In genomic region chr5:88263349-88263748, GRCh38 we compare ENCODE assay signal across 23 cellular contexts. TPM values are rescaled to one million over a fixed set of nuclear protein-coding genes. Genes with fewer than 3 reads are reported as not detected.
DNase-seq lines count a peak whose midpoint lies in the region; ATAC-seq, FAIRE-seq and TF ChIP-seq lines count a peak whose summit lies in the region.
"Had no signal": no experiment of that assay in that cellular context is flagged by ENCODE, and none has a peak within 500 bp of the region (broad histone marks: within the 10 kb centered on the region; RNA-seq: fewer than 3 reads in every experiment).

No MANE protein-coding gene starts in this region.

- H3K27me3 ChIP-seq in astrocyte (ENCODE audit: insufficient read depth, low read length) (no peaks in the 10 kb centered on the region), thyroid gland (no peaks in the 10 kb centered on the region)
- H3K27me3 ChIP-seq: BLaER1 treated with 17β-estradiol and CSF1 and Interleukin-3, amounts not matched to agents 10 nM and 100 nM had no signal

- H3K36me3 Mint-ChIP-seq in activated CD4-positive, alpha-beta T cell treated with anti-CD3 and anti-CD28 coated beads for 36 hours (ENCODE audit: low read depth) = peaks cover 44% of the 10 kb centered on the region
- H3K36me3 Mint-ChIP-seq in activated naive CD4-positive, alpha-beta T cell treated with anti-CD3 and anti-CD28 coated beads, Interleukin-2, amount 10 ng/mL, durations not matched to agents 7 days and 5 days = peaks cover 36% of the 10 kb centered on the region
- H3K36me3 Mint-ChIP-seq in astrocyte (ENCODE audit: low read depth, unreplicated experiment) = peaks cover 2% of the 10 kb centered on the region

- H3K4me1 Mint-ChIP-seq in activated CD4-positive, alpha-beta T cell treated with anti-CD3 and anti-CD28 coated beads for 36 hours = peaks cover 51% of the 10 kb centered on the region
- peaks cover 23% of the 10 kb centered on the region for H3K4me1 Mint-ChIP-seq in activated naive CD4-positive, alpha-beta T cell treated with anti-CD3 and anti-CD28 coated beads, Interleukin-2, amount 10 ng/mL, durations not matched to agents 7 days and 5 days
- peaks cover 16% of the 10 kb centered on the region for H3K4me1 Mint-ChIP-seq in astrocyte (ENCODE audit: low read depth, unreplicated experiment)

- WGBS in thyroid gland, 2 donors = 97 to 99% methylated on average over 2 of the region's 2 CpGs

- POLR2A ChIA-PET in activated CD4-positive, alpha-beta T cell treated with anti-CD3 and anti-CD28 coated beads for 36 hours (lab: Charles Lee) = no interaction called here

- no peak overlapping the region for H3K4me3 ChIP-seq in astrocyte (ENCODE audit: insufficient read depth, low read depth, low read length)
- no peak overlapping the region for H3K4me3 ChIP-seq in thyroid gland (replicated peaks in 1 of 3)
- H3K4me3 ChIP-seq: A549; BLaER1 treated with 17β-estradiol and CSF1 and Interleukin-3, amounts not matched to agents 10 nM and 100 nM; GM12878 had no signal

- peaks cover 100% of the 10 kb centered on the region for H3K79me2 ChIP-seq in astrocyte (ENCODE audit: insufficient read depth, low read length)

- intact Hi-C loops in activated CD4-positive, alpha-beta T cell treated with anti-CD3 and anti-CD28 coated beads for 36 hours (cut with DNase I, micrococcal nuclease) = loop anchor here in 1 of 2 experiments (10.0 kb wide), 1 partner anchor 849 kb away; the partner anchor contains the start of gene CCNH
- intact Hi-C loops in thyroid gland (cut with DNase I) = no loop called here

- no peak overlapping the region for H2AFZ ChIP-seq in astrocyte (ENCODE audit: low read depth, low read length)

- H3K27ac ChIP-seq in astrocyte (ENCODE audit: low read depth, low read length) (no peak overlapping the region), thyroid gland (no peak overlapping the region)
- H3K27ac ChIP-seq: 22Rv1; A549; BLaER1 treated with 17β-estradiol and CSF1 and Interleukin-3, amounts not matched to agents 10 nM and 100 nM; C4-2B had no signal

- no peak overlapping the region for H3K9ac ChIP-seq in astrocyte (ENCODE audit: low read length)
- H3K9ac ChIP-seq: BLaER1 treated with 17β-estradiol and CSF1 and Interleukin-3, amounts not matched to agents 10 nM and 100 nM had no signal

- TF ChIP-seq POLR2A in thyroid gland (IDR thresholded peaks at IDR 0.05) = no peak

- peak; percentile 23 for ATAC-seq in activated CD4-positive, alpha-beta T cell treated with anti-CD3 and anti-CD28 coated beads for 36 hours
- ATAC-seq: A549; CD8-positive, alpha-beta T cell; GM12878 had no signal

- peaks cover 43% of the 10 kb centered on the region for H4K20me1 ChIP-seq in astrocyte (ENCODE audit: insufficient read depth, low read length)

- no peaks in the 10 kb centered on the region for H3K9me3 Mint-ChIP-seq in activated CD4-positive, alpha-beta T cell treated with anti-CD3 and anti-CD28 coated beads for 36 hours (ENCODE audit: low read depth)
- H3K9me3 Mint-ChIP-seq in activated naive CD4-positive, alpha-beta T cell treated with anti-CD3 and anti-CD28 coated beads, Interleukin-2, amount 10 ng/mL, durations not matched to agents 7 days and 5 days = peaks cover 2% of the 10 kb centered on the region
- H3K9me3 Mint-ChIP-seq in astrocyte (ENCODE audit: unreplicated experiment) = peaks cover 6% of the 10 kb centered on the region
- H3K9me3 Mint-ChIP-seq: CD4-positive, alpha-beta T cell; CD8-positive, alpha-beta T cell had no signal

- no peak overlapping the region for H3K27ac Mint-ChIP-seq in activated CD4-positive, alpha-beta T cell treated with anti-CD3 and anti-CD28 coated beads for 36 hours
- peak overlapping the region; percentile 55 for H3K27ac Mint-ChIP-seq in activated naive CD4-positive, alpha-beta T cell treated with anti-CD3 and anti-CD28 coated beads, Interleukin-2, amount 10 ng/mL, durations not matched to agents 7 days and 5 days
- no peak overlapping the region for H3K27ac Mint-ChIP-seq in astrocyte (ENCODE audit: unreplicated experiment)
- H3K27ac Mint-ChIP-seq: B cell; CD4-positive, alpha-beta T cell; CD8-positive, alpha-beta T cell had no signal

- H3K27me3 Mint-ChIP-seq in activated CD4-positive, alpha-beta T cell treated with anti-CD3 and anti-CD28 coated beads for 36 hours = no peaks in the 10 kb centered on the region
- H3K27me3 Mint-ChIP-seq in activated naive CD4-positive, alpha-beta T cell treated with anti-CD3 and anti-CD28 coated beads, Interleukin-2, amount 10 ng/mL, durations not matched to agents 7 days and 5 days = no peaks in the 10 kb centered on the region
- no peaks in the 10 kb centered on the region for H3K27me3 Mint-ChIP-seq in astrocyte (ENCODE audit: low read depth, unreplicated experiment)
- H3K27me3 Mint-ChIP-seq: B cell; CD4-positive, alpha-beta T cell had no signal

- no peak overlapping the region for H3K4me3 Mint-ChIP-seq in activated CD4-positive, alpha-beta T cell treated with anti-CD3 and anti-CD28 coated beads for 36 hours
- H3K4me3 Mint-ChIP-seq in activated naive CD4-positive, alpha-beta T cell treated with anti-CD3 and anti-CD28 coated beads, Interleukin-2, amount 10 ng/mL, durations not matched to agents 7 days and 5 days = no peak overlapping the region
- no peak overlapping the region for H3K4me3 Mint-ChIP-seq in astrocyte (ENCODE audit: unreplicated experiment)
- H3K4me3 Mint-ChIP-seq: B cell; CD4-positive, alpha-beta T cell; CD8-positive, alpha-beta T cell had no signal

- DNase-seq in activated CD4-positive, alpha-beta T cell treated with anti-CD3 and anti-CD28 coated beads for 36 hours = no peak
- DNase-seq in activated CD4-positive, alpha-beta T cell treated with anti-CD3 and anti-CD28 coated beads for 1 hour = no peak
- DNase-seq in activated naive CD4-positive, alpha-beta T cell treated with anti-CD3 and anti-CD28 coated beads, Interleukin-2, amount 10 ng/mL, durations not matched to agents 7 days and 5 days = no peak
- DNase-seq in activated naive CD4-positive, alpha-beta T cell treated with Interleukin-2 at 50 U/mL for 16 hours = no peak
- DNase-seq in astrocyte (ENCODE audit: low read depth) (no peak), hepatic stellate cell (ENCODE audit: low spot score) (no peak), thyroid gland (no peak)
- DNase-seq: AML-193; Caco-2; Calu3; CD4-positive, alpha-beta T cell; CD8-positive, alpha-beta T cell; DMS79 treated with DMSO at 0.1 percent for 48 hours; GF-D8 had no signal

- CTCF ChIA-PET in activated CD4-positive, alpha-beta T cell treated with anti-CD3 and anti-CD28 coated beads for 36 hours (lab: Charles Lee) = interaction anchor here (0.9 kb wide), 1 partner anchor 394 kb away, joined by 3 read pairs; no protein-coding TSS in a partner anchor
- CTCF ChIA-PET in activated naive CD4-positive, alpha-beta T cell treated with anti-CD3 and anti-CD28 coated beads, Interleukin-2, amount 10 ng/mL, durations not matched to agents 7 days and 5 days (lab: Charles Lee) = no interaction called here

- FAIRE-seq in astrocyte (lab: Jason Lieb, UNC) = peak; percentile 9
- FAIRE-seq: A549, D721Med, GM12878, GM12892, GM18507 had no signal

- H3K9me3 ChIP-seq in astrocyte (ENCODE audit: insufficient read depth, low read depth, low read length) (no peaks in the 10 kb centered on the region), thyroid gland (no peaks in the 10 kb centered on the region)
- H3K9me3 ChIP-seq: Caco-2 had no signal

- H3K36me3 ChIP-seq in astrocyte (ENCODE audit: insufficient read depth, low read length) (no peaks in the 10 kb centered on the region), thyroid gland (no peaks in the 10 kb centered on the region)

- H3K4me2 ChIP-seq in astrocyte (ENCODE audit: low read length) = no peak overlapping the region
- H3K4me2 ChIP-seq: A549; BLaER1 treated with 17β-estradiol and CSF1 and Interleukin-3, amounts not matched to agents 10 nM and 100 nM had no signal

- peaks cover 4% of the 10 kb centered on the region for H3K4me1 ChIP-seq in astrocyte (ENCODE audit: insufficient read depth, low read length)
- peaks cover 8 to 12% of the 10 kb centered on the region in 2 donors for H3K4me1 ChIP-seq in thyroid gland

- TF ChIP-seq CTCF in astrocyte (IDR thresholded peaks at IDR 0.05; ENCODE audit: insufficient read depth, low read depth, low read length) (no peak), thyroid gland (IDR thresholded peaks at IDR 0.05) (no peak)

RNA-seq across cellular contexts. Expression of gene TMEM161B, which starts 5.3 kb away (rescaled TPM):
- total RNA-seq in activated CD4-positive, alpha-beta T cell treated with anti-CD3 and anti-CD28 coated beads for 36 hours = 10 to 100 TPM; 20.1 to 24.0 TPM
- total RNA-seq in astrocyte (10.8 and 11.5 TPM in 2 replicates), thyroid gland (10 to 100 TPM; 20.5 to 35.7 (median 24.1) TPM)
